ENCODE assay signal across 1 cellular context in genomic region chr1:205631727-205632373, GRCh38.
TF ChIP-seq lines count a peak whose summit lies in the region.

A gene with protein sequence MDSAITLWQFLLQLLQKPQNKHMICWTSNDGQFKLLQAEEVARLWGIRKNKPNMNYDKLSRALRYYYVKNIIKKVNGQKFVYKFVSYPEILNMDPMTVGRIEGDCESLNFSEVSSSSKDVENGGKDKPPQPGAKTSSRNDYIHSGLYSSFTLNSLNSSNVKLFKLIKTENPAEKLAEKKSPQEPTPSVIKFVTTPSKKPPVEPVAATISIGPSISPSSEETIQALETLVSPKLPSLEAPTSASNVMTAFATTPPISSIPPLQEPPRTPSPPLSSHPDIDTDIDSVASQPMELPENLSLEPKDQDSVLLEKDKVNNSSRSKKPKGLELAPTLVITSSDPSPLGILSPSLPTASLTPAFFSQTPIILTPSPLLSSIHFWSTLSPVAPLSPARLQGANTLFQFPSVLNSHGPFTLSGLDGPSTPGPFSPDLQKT (minus strand): TSS chr1:205632011. CDS start chr1:205623882, 8,129 bp downstream.

TF ChIP-seq in GM12878, 131 proteins besides CTCF, POLR2A, EP300 and RAD21 (continued from another document and continues in another):
- TF ChIP-seq, protein P1, sequence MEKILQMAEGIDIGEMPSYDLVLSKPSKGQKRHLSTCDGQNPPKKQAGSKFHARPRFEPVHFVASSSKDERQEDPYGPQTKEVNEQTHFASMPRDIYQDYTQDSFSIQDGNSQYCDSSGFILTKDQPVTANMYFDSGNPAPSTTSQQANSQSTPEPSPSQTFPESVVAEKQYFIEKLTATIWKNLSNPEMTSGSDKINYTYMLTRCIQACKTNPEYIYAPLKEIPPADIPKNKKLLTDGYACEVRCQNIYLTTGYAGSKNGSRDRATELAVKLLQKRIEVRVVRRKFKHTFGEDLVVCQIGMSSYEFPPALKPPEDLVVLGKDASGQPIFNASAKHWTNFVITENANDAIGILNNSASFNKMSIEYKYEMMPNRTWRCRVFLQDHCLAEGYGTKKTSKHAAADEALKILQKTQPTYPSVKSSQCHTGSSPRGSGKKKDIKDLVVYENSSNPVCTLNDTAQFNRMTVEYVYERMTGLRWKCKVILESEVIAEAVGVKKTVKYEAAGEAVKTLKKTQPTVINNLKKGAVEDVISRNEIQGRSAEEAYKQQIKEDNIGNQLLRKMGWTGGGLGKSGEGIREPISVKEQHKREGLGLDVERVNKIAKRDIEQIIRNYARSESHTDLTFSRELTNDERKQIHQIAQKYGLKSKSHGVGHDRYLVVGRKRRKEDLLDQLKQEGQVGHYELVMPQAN (conservative IDR thresholded peaks at IDR 0.05) = no peak; the same call in 1 of the 2 replicates
- TF ChIP-seq SMAD5 (IDR thresholded peaks at IDR 0.05; ENCODE audit: low read depth) (peak; percentile 71; the same call in 1 of the 2 replicates), CREM (IDR thresholded peaks at IDR 0.05; ENCODE audit: low read depth) (peak; percentile 96), FOS (IDR thresholded peaks at IDR 0.05; ENCODE audit: borderline replicate concordance, extremely low read depth, insufficient read length) (no peak), MYB (IDR thresholded peaks at IDR 0.05; ENCODE audit: borderline replicate concordance, low read depth, low read length) (no peak), MEF2A (IDR thresholded peaks at IDR 0.05; ENCODE audit: insufficient read depth, low read depth, low read length) (peak; percentile 62; the same call in 1 of the 2 replicates), ATF3 (IDR thresholded peaks at IDR 0.05; ENCODE audit: borderline replicate concordance, extremely low read depth, low read depth, low read length) (no peak), RBBP5 (conservative IDR thresholded peaks at IDR 0.05) (no peak), ZNF207 (IDR thresholded peaks at IDR 0.05; ENCODE audit: borderline replicate concordance) (peak; percentile 70; the same call in 1 of the 2 replicates), NBN (IDR thresholded peaks at IDR 0.05) (peak; percentile 87), TCF3 (IDR thresholded peaks at IDR 0.05; ENCODE audit: borderline replicate concordance, insufficient read depth, low read depth, low read length) (peak; percentile 62; the same call in 1 of the 2 replicates), JUND (IDR thresholded peaks at IDR 0.05; ENCODE audit: low read depth, low read length) (no peak), CHD4 (IDR thresholded peaks at IDR 0.05) (no peak), ZZZ3 (IDR thresholded peaks at IDR 0.05; ENCODE audit: control insufficient read depth, insufficient read length, low read depth) (no peak), CHD1 (IDR thresholded peaks at IDR 0.05; ENCODE audit: low read depth, low read length) (no peak; the same call in 1 of the 2 replicates), NR2F1 (conservative IDR thresholded peaks at IDR 0.05) (peak; percentile 49; the same call in 1 of the 2 replicates), ZNF384 (IDR thresholded peaks at IDR 0.05; ENCODE audit: borderline replicate concordance, low read depth, low read length) (no peak), NFIC (IDR thresholded peaks at IDR 0.05; ENCODE audit: low read depth, low read length) (no peak), PAX5 (IDR thresholded peaks at IDR 0.05; ENCODE audit: borderline replicate concordance, low read depth, low read length) (peak; percentile 85; the same call in 1 of the 2 replicates), SP1 (IDR thresholded peaks at IDR 0.05; ENCODE audit: low read depth, low read length) (peak; percentile 84), RELB (IDR thresholded peaks at IDR 0.05; ENCODE audit: low read depth) (peak; percentile 67), BCL11A (IDR thresholded peaks at IDR 0.05; ENCODE audit: low read depth, low read length) (no peak), RAD51 (IDR thresholded peaks at IDR 0.05) (no peak), CREB1 (IDR thresholded peaks at IDR 0.05; ENCODE audit: low read depth) (peak; percentile 95), PAX8 (IDR thresholded peaks at IDR 0.05) (no peak)
- TF ChIP-seq, protein P2, sequence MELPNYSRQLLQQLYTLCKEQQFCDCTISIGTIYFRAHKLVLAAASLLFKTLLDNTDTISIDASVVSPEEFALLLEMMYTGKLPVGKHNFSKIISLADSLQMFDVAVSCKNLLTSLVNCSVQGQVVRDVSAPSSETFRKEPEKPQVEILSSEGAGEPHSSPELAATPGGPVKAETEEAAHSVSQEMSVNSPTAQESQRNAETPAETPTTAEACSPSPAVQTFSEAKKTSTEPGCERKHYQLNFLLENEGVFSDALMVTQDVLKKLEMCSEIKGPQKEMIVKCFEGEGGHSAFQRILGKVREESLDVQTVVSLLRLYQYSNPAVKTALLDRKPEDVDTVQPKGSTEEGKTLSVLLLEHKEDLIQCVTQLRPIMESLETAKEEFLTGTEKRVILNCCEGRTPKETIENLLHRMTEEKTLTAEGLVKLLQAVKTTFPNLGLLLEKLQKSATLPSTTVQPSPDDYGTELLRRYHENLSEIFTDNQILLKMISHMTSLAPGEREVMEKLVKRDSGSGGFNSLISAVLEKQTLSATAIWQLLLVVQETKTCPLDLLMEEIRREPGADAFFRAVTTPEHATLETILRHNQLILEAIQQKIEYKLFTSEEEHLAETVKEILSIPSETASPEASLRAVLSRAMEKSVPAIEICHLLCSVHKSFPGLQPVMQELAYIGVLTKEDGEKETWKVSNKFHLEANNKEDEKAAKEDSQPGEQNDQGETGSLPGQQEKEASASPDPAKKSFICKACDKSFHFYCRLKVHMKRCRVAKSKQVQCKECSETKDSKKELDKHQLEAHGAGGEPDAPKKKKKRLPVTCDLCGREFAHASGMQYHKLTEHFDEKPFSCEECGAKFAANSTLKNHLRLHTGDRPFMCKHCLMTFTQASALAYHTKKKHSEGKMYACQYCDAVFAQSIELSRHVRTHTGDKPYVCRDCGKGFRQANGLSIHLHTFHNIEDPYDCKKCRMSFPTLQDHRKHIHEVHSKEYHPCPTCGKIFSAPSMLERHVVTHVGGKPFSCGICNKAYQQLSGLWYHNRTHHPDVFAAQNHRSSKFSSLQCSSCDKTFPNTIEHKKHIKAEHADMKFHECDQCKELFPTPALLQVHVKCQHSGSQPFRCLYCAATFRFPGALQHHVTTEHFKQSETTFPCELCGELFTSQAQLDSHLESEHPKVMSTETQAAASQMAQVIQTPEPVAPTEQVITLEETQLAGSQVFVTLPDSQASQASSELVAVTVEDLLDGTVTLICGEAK (IDR thresholded peaks at IDR 0.05; ENCODE audit: borderline replicate concordance) = peak; percentile 64; the same call in 1 of the 2 replicates
- TF ChIP-seq, protein P3, sequence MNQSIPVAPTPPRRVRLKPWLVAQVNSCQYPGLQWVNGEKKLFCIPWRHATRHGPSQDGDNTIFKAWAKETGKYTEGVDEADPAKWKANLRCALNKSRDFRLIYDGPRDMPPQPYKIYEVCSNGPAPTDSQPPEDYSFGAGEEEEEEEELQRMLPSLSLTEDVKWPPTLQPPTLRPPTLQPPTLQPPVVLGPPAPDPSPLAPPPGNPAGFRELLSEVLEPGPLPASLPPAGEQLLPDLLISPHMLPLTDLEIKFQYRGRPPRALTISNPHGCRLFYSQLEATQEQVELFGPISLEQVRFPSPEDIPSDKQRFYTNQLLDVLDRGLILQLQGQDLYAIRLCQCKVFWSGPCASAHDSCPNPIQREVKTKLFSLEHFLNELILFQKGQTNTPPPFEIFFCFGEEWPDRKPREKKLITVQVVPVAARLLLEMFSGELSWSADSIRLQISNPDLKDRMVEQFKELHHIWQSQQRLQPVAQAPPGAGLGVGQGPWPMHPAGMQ (IDR thresholded peaks at IDR 0.05; ENCODE audit: borderline replicate concordance) = no peak
- TF ChIP-seq, protein P4, sequence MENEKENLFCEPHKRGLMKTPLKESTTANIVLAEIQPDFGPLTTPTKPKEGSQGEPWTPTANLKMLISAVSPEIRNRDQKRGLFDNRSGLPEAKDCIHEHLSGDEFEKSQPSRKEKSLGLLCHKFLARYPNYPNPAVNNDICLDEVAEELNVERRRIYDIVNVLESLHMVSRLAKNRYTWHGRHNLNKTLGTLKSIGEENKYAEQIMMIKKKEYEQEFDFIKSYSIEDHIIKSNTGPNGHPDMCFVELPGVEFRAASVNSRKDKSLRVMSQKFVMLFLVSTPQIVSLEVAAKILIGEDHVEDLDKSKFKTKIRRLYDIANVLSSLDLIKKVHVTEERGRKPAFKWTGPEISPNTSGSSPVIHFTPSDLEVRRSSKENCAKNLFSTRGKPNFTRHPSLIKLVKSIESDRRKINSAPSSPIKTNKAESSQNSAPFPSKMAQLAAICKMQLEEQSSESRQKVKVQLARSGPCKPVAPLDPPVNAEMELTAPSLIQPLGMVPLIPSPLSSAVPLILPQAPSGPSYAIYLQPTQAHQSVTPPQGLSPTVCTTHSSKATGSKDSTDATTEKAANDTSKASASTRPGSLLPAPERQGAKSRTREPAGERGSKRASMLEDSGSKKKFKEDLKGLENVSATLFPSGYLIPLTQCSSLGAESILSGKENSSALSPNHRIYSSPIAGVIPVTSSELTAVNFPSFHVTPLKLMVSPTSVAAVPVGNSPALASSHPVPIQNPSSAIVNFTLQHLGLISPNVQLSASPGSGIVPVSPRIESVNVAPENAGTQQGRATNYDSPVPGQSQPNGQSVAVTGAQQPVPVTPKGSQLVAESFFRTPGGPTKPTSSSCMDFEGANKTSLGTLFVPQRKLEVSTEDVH (IDR thresholded peaks at IDR 0.05; ENCODE audit: low read depth, partially characterized antibody) = no peak
- TF ChIP-seq, protein P5, sequence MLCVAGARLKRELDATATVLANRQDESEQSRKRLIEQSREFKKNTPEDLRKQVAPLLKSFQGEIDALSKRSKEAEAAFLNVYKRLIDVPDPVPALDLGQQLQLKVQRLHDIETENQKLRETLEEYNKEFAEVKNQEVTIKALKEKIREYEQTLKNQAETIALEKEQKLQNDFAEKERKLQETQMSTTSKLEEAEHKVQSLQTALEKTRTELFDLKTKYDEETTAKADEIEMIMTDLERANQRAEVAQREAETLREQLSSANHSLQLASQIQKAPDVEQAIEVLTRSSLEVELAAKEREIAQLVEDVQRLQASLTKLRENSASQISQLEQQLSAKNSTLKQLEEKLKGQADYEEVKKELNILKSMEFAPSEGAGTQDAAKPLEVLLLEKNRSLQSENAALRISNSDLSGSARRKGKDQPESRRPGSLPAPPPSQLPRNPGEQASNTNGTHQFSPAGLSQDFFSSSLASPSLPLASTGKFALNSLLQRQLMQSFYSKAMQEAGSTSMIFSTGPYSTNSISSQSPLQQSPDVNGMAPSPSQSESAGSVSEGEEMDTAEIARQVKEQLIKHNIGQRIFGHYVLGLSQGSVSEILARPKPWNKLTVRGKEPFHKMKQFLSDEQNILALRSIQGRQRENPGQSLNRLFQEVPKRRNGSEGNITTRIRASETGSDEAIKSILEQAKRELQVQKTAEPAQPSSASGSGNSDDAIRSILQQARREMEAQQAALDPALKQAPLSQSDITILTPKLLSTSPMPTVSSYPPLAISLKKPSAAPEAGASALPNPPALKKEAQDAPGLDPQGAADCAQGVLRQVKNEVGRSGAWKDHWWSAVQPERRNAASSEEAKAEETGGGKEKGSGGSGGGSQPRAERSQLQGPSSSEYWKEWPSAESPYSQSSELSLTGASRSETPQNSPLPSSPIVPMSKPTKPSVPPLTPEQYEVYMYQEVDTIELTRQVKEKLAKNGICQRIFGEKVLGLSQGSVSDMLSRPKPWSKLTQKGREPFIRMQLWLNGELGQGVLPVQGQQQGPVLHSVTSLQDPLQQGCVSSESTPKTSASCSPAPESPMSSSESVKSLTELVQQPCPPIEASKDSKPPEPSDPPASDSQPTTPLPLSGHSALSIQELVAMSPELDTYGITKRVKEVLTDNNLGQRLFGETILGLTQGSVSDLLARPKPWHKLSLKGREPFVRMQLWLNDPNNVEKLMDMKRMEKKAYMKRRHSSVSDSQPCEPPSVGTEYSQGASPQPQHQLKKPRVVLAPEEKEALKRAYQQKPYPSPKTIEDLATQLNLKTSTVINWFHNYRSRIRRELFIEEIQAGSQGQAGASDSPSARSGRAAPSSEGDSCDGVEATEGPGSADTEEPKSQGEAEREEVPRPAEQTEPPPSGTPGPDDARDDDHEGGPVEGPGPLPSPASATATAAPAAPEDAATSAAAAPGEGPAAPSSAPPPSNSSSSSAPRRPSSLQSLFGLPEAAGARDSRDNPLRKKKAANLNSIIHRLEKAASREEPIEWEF (IDR thresholded peaks at IDR 0.05; ENCODE audit: insufficient replicate concordance, low read depth, low read length) = no peak
- TF ChIP-seq, protein P6, sequence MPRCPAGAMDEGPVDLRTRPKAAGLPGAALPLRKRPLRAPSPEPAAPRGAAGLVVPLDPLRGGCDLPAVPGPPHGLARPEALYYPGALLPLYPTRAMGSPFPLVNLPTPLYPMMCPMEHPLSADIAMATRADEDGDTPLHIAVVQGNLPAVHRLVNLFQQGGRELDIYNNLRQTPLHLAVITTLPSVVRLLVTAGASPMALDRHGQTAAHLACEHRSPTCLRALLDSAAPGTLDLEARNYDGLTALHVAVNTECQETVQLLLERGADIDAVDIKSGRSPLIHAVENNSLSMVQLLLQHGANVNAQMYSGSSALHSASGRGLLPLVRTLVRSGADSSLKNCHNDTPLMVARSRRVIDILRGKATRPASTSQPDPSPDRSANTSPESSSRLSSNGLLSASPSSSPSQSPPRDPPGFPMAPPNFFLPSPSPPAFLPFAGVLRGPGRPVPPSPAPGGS (IDR thresholded peaks at IDR 0.05; ENCODE audit: borderline replicate concordance, insufficient read depth, low read depth, low read length, poor library complexity, severe bottlenecking) = no peak
- TF ChIP-seq, protein P7, sequence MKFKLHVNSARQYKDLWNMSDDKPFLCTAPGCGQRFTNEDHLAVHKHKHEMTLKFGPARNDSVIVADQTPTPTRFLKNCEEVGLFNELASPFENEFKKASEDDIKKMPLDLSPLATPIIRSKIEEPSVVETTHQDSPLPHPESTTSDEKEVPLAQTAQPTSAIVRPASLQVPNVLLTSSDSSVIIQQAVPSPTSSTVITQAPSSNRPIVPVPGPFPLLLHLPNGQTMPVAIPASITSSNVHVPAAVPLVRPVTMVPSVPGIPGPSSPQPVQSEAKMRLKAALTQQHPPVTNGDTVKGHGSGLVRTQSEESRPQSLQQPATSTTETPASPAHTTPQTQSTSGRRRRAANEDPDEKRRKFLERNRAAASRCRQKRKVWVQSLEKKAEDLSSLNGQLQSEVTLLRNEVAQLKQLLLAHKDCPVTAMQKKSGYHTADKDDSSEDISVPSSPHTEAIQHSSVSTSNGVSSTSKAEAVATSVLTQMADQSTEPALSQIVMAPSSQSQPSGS (IDR thresholded peaks at IDR 0.05; ENCODE audit: low read length) = no peak
